8 cellular contexts compared by ENCODE assay signal in genomic region chr5:53479656-53480473, GRCh38. TPM values are rescaled to one million over a fixed set of nuclear protein-coding genes. Genes with fewer than 3 reads are reported as not detected.
DNase-seq lines count a peak whose midpoint lies in the region; ATAC-seq lines count a peak whose summit lies in the region.

No MANE protein-coding gene starts in this region.

- H3K27me3 ChIP-seq in MG63, result no peaks in the 10 kb centered on the region
- peaks cover 0 to 13% of the 10 kb centered on the region in 2 donors for H3K27me3 ChIP-seq in naive thymus-derived CD4-positive, alpha-beta T cell (ENCODE audit: control insufficient read depth in 2 of 2, insufficient read depth in 2 of 2, low read length in 2 of 2)

- no peak overlapping the region for H3K27ac ChIP-seq in naive thymus-derived CD4-positive, alpha-beta T cell (ENCODE audit: low read depth, low read length)

- intact Hi-C loops in naive thymus-derived CD4-positive, alpha-beta T cell (cut with micrococcal nuclease), result loop anchor here (2.0 to 5.0 kb wide), 8 partner anchors 373 to 1387 kb away; partner anchors contain the start of genes ARL15 (in 2 of the 2) and MOCS2 (in 2 of the 2)

- no peak overlapping the region for H3K27ac Mint-ChIP-seq in activated CD8-positive, alpha-beta T cell treated with anti-CD3 and anti-CD28 coated beads, Interleukin-2, amount 10 ng/mL, durations not matched to agents 7 days and 5 days
- H3K27ac Mint-ChIP-seq in naive thymus-derived CD4-positive, alpha-beta T cell, result peak overlapping the region in 6 of 9 donors; percentile 6 to 47 (median 33)

- H3K36me3 Mint-ChIP-seq in activated CD8-positive, alpha-beta T cell treated with anti-CD3 and anti-CD28 coated beads, Interleukin-2, amount 10 ng/mL, durations not matched to agents 7 days and 5 days (ENCODE audit: low read depth), result no peaks in the 10 kb centered on the region
- H3K36me3 Mint-ChIP-seq in naive thymus-derived CD4-positive, alpha-beta T cell, result peaks cover 0 to 9% (median 4%) of the 10 kb centered on the region in 5 donors

- peaks cover 34% of the 10 kb centered on the region for H3K4me1 Mint-ChIP-seq in activated CD8-positive, alpha-beta T cell treated with anti-CD3 and anti-CD28 coated beads, Interleukin-2, amount 10 ng/mL, durations not matched to agents 7 days and 5 days (ENCODE audit: low read depth)
- H3K4me1 Mint-ChIP-seq in naive thymus-derived CD4-positive, alpha-beta T cell, result peaks cover 34 to 46% (median 41%) of the 10 kb centered on the region in 7 donors

- H3K4me3 Mint-ChIP-seq in activated CD8-positive, alpha-beta T cell treated with anti-CD3 and anti-CD28 coated beads, Interleukin-2, amount 10 ng/mL, durations not matched to agents 7 days and 5 days, result peak overlapping the region; percentile 71
- peak overlapping the region; percentile 86 to 96 (median 92) for H3K4me3 Mint-ChIP-seq in naive thymus-derived CD4-positive, alpha-beta T cell

- H3K9me3 Mint-ChIP-seq in activated CD8-positive, alpha-beta T cell treated with anti-CD3 and anti-CD28 coated beads, Interleukin-2, amount 10 ng/mL, durations not matched to agents 7 days and 5 days (ENCODE audit: insufficient read depth), result no peaks in the 10 kb centered on the region
- H3K9me3 Mint-ChIP-seq in naive thymus-derived CD4-positive, alpha-beta T cell, result peaks cover 0 to 5% (median 0%) of the 10 kb centered on the region in 11 donors

- H3K27me3 Mint-ChIP-seq in activated CD8-positive, alpha-beta T cell treated with anti-CD3 and anti-CD28 coated beads, Interleukin-2, amount 10 ng/mL, durations not matched to agents 7 days and 5 days (ENCODE audit: low read depth), result peaks cover 59% of the 10 kb centered on the region
- peaks cover 60 to 83% (median 68%) of the 10 kb centered on the region in 5 donors for H3K27me3 Mint-ChIP-seq in naive thymus-derived CD4-positive, alpha-beta T cell

- CTCF ChIA-PET in activated CD8-positive, alpha-beta T cell treated with anti-CD3 and anti-CD28 coated beads, Interleukin-2, amount 10 ng/mL, durations not matched to agents 7 days and 5 days (lab: Charles Lee), result interaction anchor here (2.1 kb wide), 1 partner anchor 749 kb away, joined by 16 read pairs; no protein-coding TSS in a partner anchor
- CTCF ChIA-PET in naive thymus-derived CD4-positive, alpha-beta T cell (lab: Charles Lee), result interaction anchor here (1.0 to 1.1 kb wide), 2 partner anchors 749 to 752 kb away, joined by 3 to 4 read pairs; no protein-coding TSS in a partner anchor

- H3K9me3 ChIP-seq in MG63, result no peaks in the 10 kb centered on the region
- H3K9me3 ChIP-seq in naive thymus-derived CD4-positive, alpha-beta T cell (ENCODE audit: control insufficient read depth in 2 of 3, low read length in 3 of 3), result no peaks in the 10 kb centered on the region

- ATAC-seq in activated CD8-positive, alpha-beta T cell treated with anti-CD3 and anti-CD28 coated beads, Interleukin-2, amount 10 ng/mL, durations not matched to agents 7 days and 5 days, result peak; percentile 24
- no peak for ATAC-seq in naive thymus-derived CD4-positive, alpha-beta T cell
- ATAC-seq in GM18867 (IDR thresholded peaks at IDR 0.05; ENCODE audit: unreplicated experiment) (no peak), HG02759 (IDR thresholded peaks at IDR 0.05; ENCODE audit: unreplicated experiment) (no peak)

- POLR2A ChIA-PET in activated CD8-positive, alpha-beta T cell treated with anti-CD3 and anti-CD28 coated beads, Interleukin-2, amount 10 ng/mL, durations not matched to agents 7 days and 5 days (lab: Charles Lee), result no interaction called here
- POLR2A ChIA-PET in naive thymus-derived CD4-positive, alpha-beta T cell (lab: Charles Lee), result no interaction called here

- DNase-seq in DMS114 treated with DMSO at 0.1 percent for 48 hours (lab: John Stamatoyannopoulos, UW; ENCODE audit: unreplicated experiment) (peak; percentile 10), MG63 (peak; percentile 83), fibroblast of gingiva (ENCODE audit: low read depth) (peak; percentile 58), GM19238 (ENCODE audit: insufficient read length, low spot score) (no peak)
- peak; percentile 32 for DNase-seq in activated CD8-positive, alpha-beta T cell treated with anti-CD3 and anti-CD28 coated beads, Interleukin-2, amount 10 ng/mL, durations not matched to agents 7 days and 5 days
- peak in 5 of 9 donors; percentile 15 to 41 (median 16) for DNase-seq in naive thymus-derived CD4-positive, alpha-beta T cell

- H3K36me3 ChIP-seq in MG63, result peaks cover 26% of the 10 kb centered on the region
- H3K36me3 ChIP-seq in naive thymus-derived CD4-positive, alpha-beta T cell (ENCODE audit: control insufficient read depth in 2 of 3, insufficient read depth in 3 of 3, low read length in 3 of 3), result no peaks in the 10 kb centered on the region

- H3K4me3 ChIP-seq in MG63, result peak overlapping the region; percentile 89
- H3K4me3 ChIP-seq in naive thymus-derived CD4-positive, alpha-beta T cell (ENCODE audit: low read length), result peak overlapping the region; percentile 50

- peaks cover 10 to 11% of the 10 kb centered on the region in 2 donors for H3K4me1 ChIP-seq in naive thymus-derived CD4-positive, alpha-beta T cell (ENCODE audit: control insufficient read depth in 2 of 2, insufficient read depth in 2 of 2, low read length in 2 of 2)

RNA-seq across cellular contexts. Expression of gene FST, which starts 0.6 kb away (rescaled TPM):
- total RNA-seq in MG63 (2014; rRNA removed; shearing (Covaris generic); ENCODE audit: low replicate concordance), result 114 and 131 TPM in 2 replicates
- total RNA-seq in activated CD8-positive, alpha-beta T cell treated with anti-CD3 and anti-CD28 coated beads, Interleukin-2, amount 10 ng/mL, durations not matched to agents 7 days and 5 days, result not detected
- total RNA-seq in naive thymus-derived CD4-positive, alpha-beta T cell, result 1 to 10 TPM in 2 of 5 experiments, under 1 TPM in 2, not detected in 1; 0.34 to 1.1 (median 1.0) TPM
- polyA plus RNA-seq in naive thymus-derived CD4-positive, alpha-beta T cell, result 1 to 10 TPM in 1 of 2 donors, under 1 TPM in 1; 0.55 to 1.9 TPM

Comparison
In these comparisons a context has a peak if more than half of its experiments do, and no peak if none do; other contexts are left out.
1. RNA of gene FST, which starts 0.6 kb away (total RNA-seq): 114 to 131 TPM in MG63; 0.34 to 1.1 TPM in naive thymus-derived CD4-positive, alpha-beta T cell and not detected in activated CD8-positive, alpha-beta T cell treated with anti-CD3 and anti-CD28 coated beads, Interleukin-2, amount 10 ng/mL, durations not matched to agents 7 days and 5 days; every median in the first group is over 10 times any median in the second.